8 cellular contexts compared by ENCODE assay signal in the genomic region with DNA sequence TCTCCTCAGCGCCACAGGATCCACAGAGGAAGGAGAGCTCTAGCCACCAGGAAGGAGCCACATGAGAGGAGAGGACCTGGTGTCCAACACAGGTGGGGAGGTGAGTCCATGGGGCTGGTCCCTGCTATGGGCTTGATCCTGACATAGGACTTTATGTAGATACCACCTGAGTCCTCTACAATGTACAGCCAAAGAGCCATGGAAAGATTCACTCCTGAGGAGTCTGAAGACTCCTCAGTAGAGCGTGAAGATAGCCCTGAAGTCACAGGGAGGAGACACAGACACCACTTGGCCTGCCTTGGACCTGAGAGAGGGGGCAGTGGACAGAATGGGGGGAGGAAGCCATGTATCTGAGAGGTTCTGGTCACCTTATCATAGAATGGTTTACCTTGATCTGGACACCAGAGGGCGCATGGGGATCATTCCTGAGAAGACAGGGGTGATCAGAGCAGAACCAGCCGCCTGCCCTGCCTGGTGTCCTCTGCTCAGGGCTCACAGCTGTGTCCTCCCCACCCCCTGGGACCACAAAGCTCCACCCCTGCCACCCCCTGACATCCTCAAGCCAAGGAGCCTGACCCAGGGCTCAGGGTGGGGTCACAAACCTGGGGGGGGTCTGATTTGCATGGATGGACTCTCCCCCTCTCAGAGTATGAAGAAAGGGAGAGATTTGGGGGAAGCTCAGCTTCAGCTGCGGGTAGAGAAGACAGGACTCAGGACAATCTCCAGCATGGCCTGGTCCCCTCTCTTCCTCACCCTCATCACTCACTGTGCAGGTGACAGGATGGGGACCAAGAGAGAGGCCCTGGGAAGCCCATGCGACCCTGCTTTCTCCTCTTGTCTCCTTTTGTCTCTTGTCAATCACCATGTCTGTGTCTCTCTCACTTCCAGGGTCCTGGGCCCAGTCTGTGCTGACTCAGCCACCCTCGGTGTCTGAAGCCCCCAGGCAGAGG.
DNase-seq lines count a peak whose midpoint lies in the region; ATAC-seq, FAIRE-seq and TF ChIP-seq lines count a peak whose summit lies in the region.

No MANE protein-coding gene starts in this region.

- H3K9me3 Mint-ChIP-seq in activated T-cell treated with anti-CD3 and anti-CD28 coated beads, Interleukin-2, amount 50 U/mL, for 72 hours, result no peaks in the 10 kb centered on the region

- ATAC-seq in DND-41 (ENCODE audit: insufficient read depth, low read depth), result peak; percentile 92
- peak; percentile 97 for ATAC-seq in Panc1
- ATAC-seq in activated T-cell treated with anti-CD3 and anti-CD28 coated beads, Interleukin-2, amount 50 U/mL, for 72 hours (replicated peaks in 1 of 2), result peak; percentile 77 to 82
- no peak for ATAC-seq in GM19455 (IDR thresholded peaks at IDR 0.05; ENCODE audit: unreplicated experiment)
- no peak for ATAC-seq in HG02588 (IDR thresholded peaks at IDR 0.05; ENCODE audit: unreplicated experiment)

- H3K4me1 ChIP-seq in DND-41 (ENCODE audit: insufficient read depth, low read length) (no peaks in the 10 kb centered on the region), Panc1 (ENCODE audit: control insufficient read depth, insufficient read depth, low read length) (no peaks in the 10 kb centered on the region)

- H3K27ac ChIP-seq in DND-41 (ENCODE audit: low read length) (no peak overlapping the region), Panc1 (ENCODE audit: low read length) (no peak overlapping the region)

- no peaks in the 10 kb centered on the region for H3K9me3 ChIP-seq in DND-41 (ENCODE audit: insufficient read depth, low read length, severe bottlenecking)
- H3K9me3 ChIP-seq in Panc1 (ENCODE audit: control insufficient read depth, insufficient read depth, low read depth, low read length), result no peaks in the 10 kb centered on the region

- intact Hi-C loops in Panc1 (cut with micrococcal nuclease; ENCODE audit: unreplicated experiment), result no loop called here
- intact Hi-C loops in posterior cingulate gyrus (cut with DNase I), result no loop called here

- H3K36me3 Mint-ChIP-seq in activated T-cell treated with anti-CD3 and anti-CD28 coated beads, Interleukin-2, amount 50 U/mL, for 72 hours (ENCODE audit: insufficient read depth in 2 of 2), result no peaks in the 10 kb centered on the region

- POLR2A ChIA-PET in Panc1 (lab: Charles Lee), result no interaction called here

- no peak overlapping the region for H3K4me2 ChIP-seq in DND-41 (ENCODE audit: insufficient read depth, low read length)

- no peak for FAIRE-seq in frontal cortex (lab: Jason Lieb, UNC)

- peak; percentile 76 for TF ChIP-seq CTCF in DND-41 (IDR thresholded peaks at IDR 0.05; ENCODE audit: borderline replicate concordance, extremely low read depth, low read length, poor library complexity, severe bottlenecking)
- TF ChIP-seq CTCF in Panc1 (IDR thresholded peaks at IDR 0.05), result peak; percentile 82

- CTCF ChIA-PET in Panc1 (lab: Charles Lee), result interaction anchor here (0.6 to 0.7 kb wide), 4 partner anchors 9 to 148 kb away, joined by 3 to 4 read pairs (median 4); no protein-coding TSS in a partner anchor

- H3K27me3 ChIP-seq in DND-41 (ENCODE audit: insufficient read depth, low read length, poor library complexity) (no peaks in the 10 kb centered on the region), Panc1 (ENCODE audit: control insufficient read depth, insufficient read depth, low read length) (no peaks in the 10 kb centered on the region; the same call in none of the 2 replicates)

- H2AFZ ChIP-seq in DND-41 (ENCODE audit: low read depth, low read length), result no peak overlapping the region

- no peak overlapping the region for H3K4me3 ChIP-seq in DND-41 (ENCODE audit: low read depth in 1 of 2, low read length in 2 of 2)
- no peak overlapping the region for H3K4me3 ChIP-seq in Panc1 (ENCODE audit: low read depth in 2 of 2, low read length in 2 of 2)

- in situ Hi-C loops in Panc1 (cut with HindIII; ENCODE audit: low pct_unique_long_range_greater_than_20kb, low sequenced_read_pairs), result no loop called here

- H3K4me3 Mint-ChIP-seq in activated T-cell treated with anti-CD3 and anti-CD28 coated beads, Interleukin-2, amount 50 U/mL, for 72 hours, result no peak overlapping the region

- no peak overlapping the region for H3K27ac Mint-ChIP-seq in activated T-cell treated with anti-CD3 and anti-CD28 coated beads, Interleukin-2, amount 50 U/mL, for 72 hours

- no peak overlapping the region for H3K9ac ChIP-seq in DND-41 (ENCODE audit: low read depth, low read length)

- no peaks in the 10 kb centered on the region for H3K36me3 ChIP-seq in DND-41 (ENCODE audit: insufficient read depth, low read length)
- H3K36me3 ChIP-seq in Panc1 (ENCODE audit: control insufficient read depth, insufficient read depth, low read length), result no peaks in the 10 kb centered on the region

- H4K20me1 ChIP-seq in DND-41 (ENCODE audit: insufficient read depth, low read length), result no peaks in the 10 kb centered on the region

- peaks cover 10% of the 10 kb centered on the region for H3K27me3 Mint-ChIP-seq in activated T-cell treated with anti-CD3 and anti-CD28 coated beads, Interleukin-2, amount 50 U/mL, for 72 hours (ENCODE audit: low read depth)

- no peaks in the 10 kb centered on the region for H3K79me2 ChIP-seq in DND-41 (ENCODE audit: insufficient read depth, low read length)

- no peaks in the 10 kb centered on the region for H3K4me1 Mint-ChIP-seq in activated T-cell treated with anti-CD3 and anti-CD28 coated beads, Interleukin-2, amount 50 U/mL, for 72 hours (ENCODE audit: low read depth)

- no TSS peak for BruUV-seq in Panc1 (replicated peaks; lab: Mats Ljungman, UMichigan)

- DNase-seq in DND-41, result peak; percentile 71
- peak; percentile 51 for DNase-seq in HPDE6-E6E7 (ENCODE audit: extremely low spot score)
- peak; percentile 24 for DNase-seq in Panc1 (ENCODE audit: low read depth, low spot score)
- peak; percentile 71 to 74 for DNase-seq in activated T-cell treated with anti-CD3 and anti-CD28 coated beads, Interleukin-2, amount 50 U/mL, for 72 hours
- peak; percentile 36 to 64 for DNase-seq in frontal cortex (ENCODE audit: low spot score in 2 of 2)
- peak in 7 of 10 donors; percentile 25 to 89 (median 66) for DNase-seq in posterior cingulate gyrus

Comparison
In these comparisons a context has a peak if more than half of its experiments do, and no peak if none do; other contexts are left out.
1. ATAC-seq: peak in DND-41 (single experiment), Panc1 (single experiment) and activated T-cell treated with anti-CD3 and anti-CD28 coated beads, Interleukin-2, amount 50 U/mL, for 72 hours (2 of 2); none in GM19455 (single experiment) and HG02588 (single experiment).
2. Peak in every context shown above with its lines, with median percentiles within 50 percentile points of each other: DNase-seq.